ENCODE assay signal across 1 cellular context in the genomic region with DNA sequence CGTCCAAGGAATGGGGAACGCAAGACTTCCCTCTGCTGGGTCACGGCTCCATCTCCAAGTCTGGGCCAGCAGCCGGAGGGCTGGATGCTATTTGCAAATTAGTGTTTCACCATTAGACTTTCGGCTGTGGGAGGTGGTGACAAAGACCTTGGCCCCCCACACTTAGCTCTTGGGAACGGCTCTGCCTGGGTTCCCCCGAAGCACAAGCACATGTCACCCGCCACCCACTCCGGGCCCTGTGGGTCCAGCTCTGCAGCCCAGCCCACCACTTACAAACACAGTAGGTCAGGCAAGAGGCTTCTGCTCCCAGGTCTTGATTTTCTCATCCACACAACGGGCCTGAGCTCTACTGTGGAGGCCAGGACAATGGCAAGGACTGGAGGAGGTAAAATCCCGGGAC.
TF ChIP-seq lines count a peak whose summit lies in the region.

No MANE protein-coding gene starts in this region.

TF ChIP-seq in H1, 55 proteins besides CTCF, POLR2A, EP300 and RAD21:
- TF ChIP-seq HDAC2 (IDR thresholded peaks at IDR 0.05; ENCODE audit: borderline replicate concordance in 1 of 2, low read depth in 2 of 2, low read length in 2 of 2), result no peak
- TF ChIP-seq SAP30 (IDR thresholded peaks at IDR 0.05; ENCODE audit: insufficient read depth, insufficient replicate concordance, low read length), result no peak
- TF ChIP-seq TEAD4 (IDR thresholded peaks at IDR 0.05; ENCODE audit: low read depth, low read length), result no peak
- no peak for TF ChIP-seq KDM5A (IDR thresholded peaks at IDR 0.05; ENCODE audit: low read length)
- TF ChIP-seq EGR1 (IDR thresholded peaks at IDR 0.05; ENCODE audit: borderline replicate concordance, low read depth, low read length), result no peak
- no peak for TF ChIP-seq HDAC6 (IDR thresholded peaks at IDR 0.05; ENCODE audit: low read depth, low read length)
- no peak for TF ChIP-seq TCF12 (IDR thresholded peaks at IDR 0.05; ENCODE audit: low read depth, low read length)
- TF ChIP-seq RXRA (IDR thresholded peaks at IDR 0.05; ENCODE audit: insufficient read depth, low read depth, low read length), result no peak
- TF ChIP-seq, protein P1, sequence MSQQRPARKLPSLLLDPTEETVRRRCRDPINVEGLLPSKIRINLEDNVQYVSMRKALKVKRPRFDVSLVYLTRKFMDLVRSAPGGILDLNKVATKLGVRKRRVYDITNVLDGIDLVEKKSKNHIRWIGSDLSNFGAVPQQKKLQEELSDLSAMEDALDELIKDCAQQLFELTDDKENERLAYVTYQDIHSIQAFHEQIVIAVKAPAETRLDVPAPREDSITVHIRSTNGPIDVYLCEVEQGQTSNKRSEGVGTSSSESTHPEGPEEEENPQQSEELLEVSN (IDR thresholded peaks at IDR 0.05), result no peak
- TF ChIP-seq CTBP2 (IDR thresholded peaks at IDR 0.05; ENCODE audit: borderline replicate concordance, insufficient read depth, insufficient read length, low read length), result no peak
- no peak for TF ChIP-seq CREB1 (IDR thresholded peaks at IDR 0.05)
- TF ChIP-seq SIRT6 (IDR thresholded peaks at IDR 0.05; ENCODE audit: low read length), result no peak
- TF ChIP-seq, protein P2, sequence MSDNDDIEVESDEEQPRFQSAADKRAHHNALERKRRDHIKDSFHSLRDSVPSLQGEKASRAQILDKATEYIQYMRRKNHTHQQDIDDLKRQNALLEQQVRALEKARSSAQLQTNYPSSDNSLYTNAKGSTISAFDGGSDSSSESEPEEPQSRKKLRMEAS (IDR thresholded peaks at IDR 0.05), result no peak
- no peak for TF ChIP-seq NRF1 (IDR thresholded peaks at IDR 0.05; ENCODE audit: low read depth, low read length)
- TF ChIP-seq, protein P3, sequence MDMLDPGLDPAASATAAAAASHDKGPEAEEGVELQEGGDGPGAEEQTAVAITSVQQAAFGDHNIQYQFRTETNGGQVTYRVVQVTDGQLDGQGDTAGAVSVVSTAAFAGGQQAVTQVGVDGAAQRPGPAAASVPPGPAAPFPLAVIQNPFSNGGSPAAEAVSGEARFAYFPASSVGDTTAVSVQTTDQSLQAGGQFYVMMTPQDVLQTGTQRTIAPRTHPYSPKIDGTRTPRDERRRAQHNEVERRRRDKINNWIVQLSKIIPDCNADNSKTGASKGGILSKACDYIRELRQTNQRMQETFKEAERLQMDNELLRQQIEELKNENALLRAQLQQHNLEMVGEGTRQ (IDR thresholded peaks at IDR 0.05; ENCODE audit: low read length), result no peak
- TF ChIP-seq PHF8 (conservative IDR thresholded peaks at IDR 0.05; ENCODE audit: low read depth, low read length), result no peak
- no peak for TF ChIP-seq SRF (IDR thresholded peaks at IDR 0.05; ENCODE audit: low read depth, low read length)
- TF ChIP-seq RBBP5 (IDR thresholded peaks at IDR 0.05; ENCODE audit: borderline replicate concordance, low read depth, low read length), result no peak
- no peak for TF ChIP-seq BCL11A (IDR thresholded peaks at IDR 0.05; ENCODE audit: low read depth in 2 of 2, low read length in 2 of 2)
